In the genomic region with DNA sequence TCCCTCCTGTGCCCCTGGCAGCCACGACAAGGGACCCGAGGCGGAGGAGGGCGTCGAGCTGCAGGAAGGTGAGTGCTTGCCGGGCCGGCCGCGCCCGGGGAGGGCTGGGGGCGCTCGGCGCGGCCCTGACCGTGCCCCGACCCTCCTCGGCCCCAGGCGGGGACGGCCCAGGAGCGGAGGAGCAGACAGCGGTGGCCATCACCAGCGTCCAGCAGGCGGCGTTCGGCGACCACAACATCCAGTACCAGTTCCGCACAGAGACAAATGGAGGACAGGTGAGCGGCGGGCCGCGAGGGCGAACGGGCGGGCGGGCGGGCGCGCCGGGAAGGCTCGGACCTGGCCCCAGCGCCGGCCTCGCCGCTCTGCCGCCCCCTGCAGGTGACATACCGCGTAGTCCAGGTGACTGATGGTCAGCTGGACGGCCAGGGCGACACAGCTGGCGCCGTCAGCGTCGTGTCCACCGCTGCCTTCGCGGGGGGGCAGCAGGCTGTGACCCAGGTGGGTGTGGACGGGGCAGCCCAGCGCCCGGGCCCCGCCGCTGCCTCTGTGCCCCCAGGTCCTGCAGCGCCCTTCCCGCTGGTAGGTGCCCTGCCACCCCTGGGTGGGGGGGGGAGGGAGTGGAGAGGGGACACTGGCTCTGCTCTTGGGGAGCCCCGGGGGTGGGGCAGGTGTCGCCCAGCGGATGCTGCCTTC, we compare ENCODE assay signal across 8 cellular contexts. TPM values are rescaled to one million over a fixed set of nuclear protein-coding genes. Genes with fewer than 3 reads are reported as not detected.
DNase-seq lines count a peak whose midpoint lies in the region; ATAC-seq and TF ChIP-seq lines count a peak whose summit lies in the region.

No MANE protein-coding gene starts in this region.

- peak; percentile 82 for DNase-seq in HEK293T (ENCODE audit: extremely low spot score)
- DNase-seq in NAMALWA (ENCODE audit: low spot score) = peak; percentile 74
- peak; percentile 50 to 81 (median 66) for DNase-seq in T-helper 1 cell
- DNase-seq in amniotic epithelial cell (ENCODE audit: low read depth) = peak; percentile 75
- peak; percentile 91 for DNase-seq in left ventricle myocardium superior
- peak; percentile 24 for DNase-seq in pulmonary artery endothelial cell (ENCODE audit: low read depth, low spot score)
- peak; percentile 82 for DNase-seq in uterus

- H3K27me3 ChIP-seq in uterus = no peaks in the 10 kb centered on the region

- no peaks in the 10 kb centered on the region for H3K9me3 ChIP-seq in uterus

- TF ChIP-seq POLR2A in uterus (IDR thresholded peaks at IDR 0.05) = no peak

- H3K27ac ChIP-seq in uterus = peak overlapping the region; percentile 99

- CTCF ChIA-PET in HEK293T (lab: Yijun Ruan, JAX) = no interaction called here

- ATAC-seq in left ventricle myocardium superior = peak; percentile 55

- peak overlapping the region; percentile 77 for H3K4me3 ChIP-seq in GM08714 (ENCODE audit: low read length)
- H3K4me3 ChIP-seq in uterus = peak overlapping the region; percentile 74 to 83

- POLR2A ChIA-PET in HEK293T (lab: Yijun Ruan, JAX) = interaction anchor here (0.9 to 1.5 kb wide), 2 partner anchors 19 to 128 kb away, joined by 3 to 4 read pairs; no protein-coding TSS in a partner anchor

- peak; percentile 51 to 78 (median 56) for TF ChIP-seq CTCF in uterus (IDR thresholded peaks at IDR 0.05)

- intact Hi-C loops in left ventricle myocardium superior (cut with micrococcal nuclease) (no loop called here), uterus (cut with DNase I; ENCODE audit: low total_unique reads) (no loop called here)

- peaks cover 0 to 4% of the 10 kb centered on the region in 2 donors for H3K4me1 ChIP-seq in uterus

- no peaks in the 10 kb centered on the region for H3K36me3 ChIP-seq in uterus

TF ChIP-seq in HEK293T, 16 proteins besides CTCF, POLR2A, EP300 and RAD21:
- no peak for TF ChIP-seq ZNF384 (IDR thresholded peaks at IDR 0.05)
- no peak for TF ChIP-seq HDGF (IDR thresholded peaks at IDR 0.05; ENCODE audit: borderline replicate concordance)
- no peak for TF ChIP-seq CTBP1 (IDR thresholded peaks at IDR 0.05; ENCODE audit: borderline replicate concordance)
- no peak for TF ChIP-seq FOXM1 (IDR thresholded peaks at IDR 0.05; ENCODE audit: borderline replicate concordance)
- TF ChIP-seq ELF4 (IDR thresholded peaks at IDR 0.05) = no peak
- no peak for TF ChIP-seq SUZ12 (IDR thresholded peaks at IDR 0.05)
- TF ChIP-seq LEF1 (IDR thresholded peaks at IDR 0.05; ENCODE audit: borderline replicate concordance) = no peak
- TF ChIP-seq NFRKB (IDR thresholded peaks at IDR 0.05) = no peak
- no peak for TF ChIP-seq FOXK2 (IDR thresholded peaks at IDR 0.05)
- TF ChIP-seq ARNT (IDR thresholded peaks at IDR 0.05) = no peak
- TF ChIP-seq SP1 (IDR thresholded peaks at IDR 0.05) = no peak
- TF ChIP-seq BHLHE40 (IDR thresholded peaks at IDR 0.05; ENCODE audit: borderline replicate concordance) = no peak
- TF ChIP-seq TARDBP (IDR thresholded peaks at IDR 0.05) = no peak
- TF ChIP-seq FOXA1 (IDR thresholded peaks at IDR 0.05) = no peak
- no peak for TF ChIP-seq L3MBTL2 (conservative IDR thresholded peaks at IDR 0.05)
- TF ChIP-seq, protein P1, sequence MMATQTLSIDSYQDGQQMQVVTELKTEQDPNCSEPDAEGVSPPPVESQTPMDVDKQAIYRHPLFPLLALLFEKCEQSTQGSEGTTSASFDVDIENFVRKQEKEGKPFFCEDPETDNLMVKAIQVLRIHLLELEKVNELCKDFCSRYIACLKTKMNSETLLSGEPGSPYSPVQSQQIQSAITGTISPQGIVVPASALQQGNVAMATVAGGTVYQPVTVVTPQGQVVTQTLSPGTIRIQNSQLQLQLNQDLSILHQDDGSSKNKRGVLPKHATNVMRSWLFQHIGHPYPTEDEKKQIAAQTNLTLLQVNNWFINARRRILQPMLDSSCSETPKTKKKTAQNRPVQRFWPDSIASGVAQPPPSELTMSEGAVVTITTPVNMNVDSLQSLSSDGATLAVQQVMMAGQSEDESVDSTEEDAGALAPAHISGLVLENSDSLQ (IDR thresholded peaks at IDR 0.05) = no peak

RNA-seq across cellular contexts. Expression of a gene that starts 0.8 kb away (rescaled TPM):
- total RNA-seq in left ventricle myocardium superior (170 TPM), pulmonary artery endothelial cell (43.4 and 48.8 TPM in 2 replicates), uterus (100 to 1,000 TPM in 1 of 4 donors, 10 to 100 TPM in 3; 48.8 to 155 (median 87.5) TPM)

RNA-seq across cellular contexts. Expression of a gene that starts 12.8 kb away (rescaled TPM):
- total RNA-seq in left ventricle myocardium superior (not detected), pulmonary artery endothelial cell (0.07 TPM in 2 replicates), uterus (1 to 10 TPM in 1 of 4 donors, not detected in 3; 1.1 TPM)

RNA-seq across cellular contexts. Expression of a gene that starts 20.8 kb away (rescaled TPM):
- total RNA-seq in left ventricle myocardium superior (6.1 TPM), pulmonary artery endothelial cell (0.25 and 0.40 TPM in 2 replicates), uterus (10 to 100 TPM in 3 of 4 donors, 1 to 10 TPM in 1; 7.3 to 37.8 (median 20.2) TPM)

RNA-seq across cellular contexts. Expression of a gene that starts 22.4 kb away (rescaled TPM):
- total RNA-seq in left ventricle myocardium superior = not detected
- total RNA-seq in pulmonary artery endothelial cell = 0.07 TPM in 1 of 2 replicates, not detected in the other
- 10 to 100 TPM in 1 of 4 donors, under 1 TPM in 1, not detected in 2; 0.91 to 15.1 TPM for total RNA-seq in uterus

RNA-seq across cellular contexts. Expression of a gene that starts 41.0 kb away (rescaled TPM):
- not detected for total RNA-seq in left ventricle myocardium superior
- not detected in 2 replicates for total RNA-seq in pulmonary artery endothelial cell
- under 1 TPM in 1 of 4 donors, not detected in 3; 0.21 TPM for total RNA-seq in uterus

Comparison
In these comparisons a context has a peak if more than half of its experiments do, and no peak if none do; other contexts are left out.
1. Peak in every context shown above with its lines: DNase-seq, ATAC-seq, H3K4me3 ChIP-seq and H3K27ac ChIP-seq.
2. DNase-seq: peak in every context shown above with its lines; median percentile 91 in left ventricle myocardium superior; 82 in HEK293T; 82 in uterus; 75 in amniotic epithelial cell; 74 in NAMALWA; 66 in T-helper 1 cell; 24 in pulmonary artery endothelial cell.